ENCODE assay signal across 16 cellular contexts in genomic region chr20:5806457-5807263, GRCh38. TPM values are rescaled to one million over a fixed set of nuclear protein-coding genes. Genes with fewer than 3 reads are reported as not detected.
DNase-seq lines count a peak whose midpoint lies in the region; ATAC-seq, FAIRE-seq and TF ChIP-seq lines count a peak whose summit lies in the region.
"Had no signal": no experiment of that assay in that cellular context is flagged by ENCODE, and none has a peak within 500 bp of the region (broad histone marks: within the 10 kb centered on the region; RNA-seq: fewer than 3 reads in every experiment).

No MANE protein-coding gene starts in this region.

- POLR2A ChIA-PET in activated CD4-positive, alpha-beta T cell treated with anti-CD3 and anti-CD28 coated beads for 36 hours (lab: Charles Lee): no interaction called here

- H3K4me3 ChIP-seq in NB4 (ENCODE audit: low read depth, low read length) (no peak overlapping the region), keratinocyte (ENCODE audit: control insufficient read depth in 2 of 3, extremely low read depth in 1 of 3, insufficient read depth in 2 of 3, low read depth in 1 of 3, low read length in 3 of 3) (no peak overlapping the region)
- H3K4me3 ChIP-seq: body of pancreas, GM23248, pancreas, upper lobe of right lung had no signal

- H3K9ac ChIP-seq in keratinocyte (ENCODE audit: control insufficient read depth, extremely low read depth, insufficient read depth, low read length): no peak overlapping the region
- H3K9ac ChIP-seq: GM23248 had no signal

- peaks cover 35% of the 10 kb centered on the region for H3K4me1 Mint-ChIP-seq in activated CD4-positive, alpha-beta T cell treated with anti-CD3 and anti-CD28 coated beads for 36 hours
- H3K4me1 Mint-ChIP-seq in activated CD4-positive, alpha-beta T cell treated with anti-CD3 and anti-CD28 coated beads, Interleukin-2, amount 10 ng/mL, durations not matched to agents 24 days and 14 days: peaks cover 10% of the 10 kb centered on the region
- peaks cover 30% of the 10 kb centered on the region for H3K4me1 Mint-ChIP-seq in central memory CD8-positive, alpha-beta T cell

- no peak for TF ChIP-seq POLR2A in NB4 (IDR thresholded peaks at IDR 0.05; ENCODE audit: extremely low read depth, insufficient read length)

- no peaks in the 10 kb centered on the region for H3K27me3 Mint-ChIP-seq in activated CD4-positive, alpha-beta T cell treated with anti-CD3 and anti-CD28 coated beads for 36 hours
- no peaks in the 10 kb centered on the region for H3K27me3 Mint-ChIP-seq in activated CD4-positive, alpha-beta T cell treated with anti-CD3 and anti-CD28 coated beads, Interleukin-2, amount 10 ng/mL, durations not matched to agents 24 days and 14 days
- H3K27me3 Mint-ChIP-seq in central memory CD8-positive, alpha-beta T cell: no peaks in the 10 kb centered on the region

- H3K4me1 ChIP-seq in keratinocyte (ENCODE audit: control insufficient read depth, extremely low read depth, insufficient read depth, low read length): no peaks in the 10 kb centered on the region

- H3K27ac ChIP-seq in keratinocyte (ENCODE audit: control insufficient read depth, insufficient read depth, low read length): no peak overlapping the region
- H3K27ac ChIP-seq: GM23248, pancreas, upper lobe of right lung had no signal

- H4K20me1 ChIP-seq in keratinocyte (ENCODE audit: control insufficient read depth, extremely low read depth, insufficient read depth, low read length): no peaks in the 10 kb centered on the region

- H2AFZ ChIP-seq in keratinocyte (ENCODE audit: control insufficient read depth, low read length): no peak overlapping the region
- H2AFZ ChIP-seq: GM23248 had no signal

- H3K9me1 ChIP-seq in keratinocyte (ENCODE audit: control insufficient read depth, extremely low read depth, insufficient read depth, low read length): no peaks in the 10 kb centered on the region

- H3K4me3 Mint-ChIP-seq in activated CD4-positive, alpha-beta T cell treated with anti-CD3 and anti-CD28 coated beads for 36 hours: no peak overlapping the region
- H3K4me3 Mint-ChIP-seq in activated CD4-positive, alpha-beta T cell treated with anti-CD3 and anti-CD28 coated beads, Interleukin-2, amount 10 ng/mL, durations not matched to agents 24 days and 14 days: no peak overlapping the region
- H3K4me3 Mint-ChIP-seq in central memory CD8-positive, alpha-beta T cell: no peak overlapping the region

- H3K79me2 ChIP-seq in keratinocyte (ENCODE audit: control insufficient read depth, insufficient read depth, low read length): no peaks in the 10 kb centered on the region

- peak; percentile 17 for FAIRE-seq in keratinocyte (lab: Jason Lieb, UNC)
- FAIRE-seq: pancreas had no signal

- H3K36me3 Mint-ChIP-seq in activated CD4-positive, alpha-beta T cell treated with anti-CD3 and anti-CD28 coated beads for 36 hours (ENCODE audit: low read depth): peaks cover 1% of the 10 kb centered on the region
- H3K36me3 Mint-ChIP-seq in activated CD4-positive, alpha-beta T cell treated with anti-CD3 and anti-CD28 coated beads, Interleukin-2, amount 10 ng/mL, durations not matched to agents 24 days and 14 days (ENCODE audit: low read depth): peaks cover 4% of the 10 kb centered on the region
- H3K36me3 Mint-ChIP-seq in central memory CD8-positive, alpha-beta T cell (ENCODE audit: insufficient read depth): peaks cover 6% of the 10 kb centered on the region

- CTCF ChIA-PET in activated CD4-positive, alpha-beta T cell treated with anti-CD3 and anti-CD28 coated beads for 36 hours (lab: Charles Lee): interaction anchor here (0.7 to 1.0 kb wide), 2 partner anchors 10 to 547 kb away, joined by 3 read pairs; no protein-coding TSS in a partner anchor

- dilution Hi-C loops in keratinocyte (cut with MboI; ENCODE audit: extremely low pct_ligation_motif_present, low sequenced_read_pairs): no loop called here

- DNase-seq in activated CD4-positive, alpha-beta T cell treated with anti-CD3 and anti-CD28 coated beads for 36 hours: peak; percentile 17
- no peak for DNase-seq in activated CD4-positive, alpha-beta T cell treated with anti-CD3 and anti-CD28 coated beads, Interleukin-2, amount 10 ng/mL, durations not matched to agents 24 days and 14 days
- DNase-seq in NB4 (ENCODE audit: low read depth) (no peak), keratinocyte (ENCODE audit: low read depth, low spot score) (no peak), NCI-H526 (lab: John Stamatoyannopoulos, UW) (no peak), inferior parietal cortex (ENCODE audit: extremely low spot score) (no peak)
- no peak for DNase-seq in central memory CD8-positive, alpha-beta T cell (ENCODE audit: low spot score in 2 of 2)
- DNase-seq in stimulated activated CD4-positive, alpha-beta T cell treated with anti-CD3 and anti-CD28 coated beads, Interleukin-4, amount 100 ng/mL, for 24 hours: no peak
- DNase-seq: body of pancreas; GM23248; Kasumi-1; midbrain; NCI-H2029 treated with DMSO at 0.1 percent for 48 hours; NK-92 treated with Interleukin-12 subunit alpha and Interleukin-12 subunit beta, amount 100 ng/mL, for 24 hours; pancreas; upper lobe of right lung had no signal

- peak; percentile 68 for ATAC-seq in activated CD4-positive, alpha-beta T cell treated with anti-CD3 and anti-CD28 coated beads for 36 hours
- ATAC-seq in central memory CD8-positive, alpha-beta T cell (replicated peaks; ENCODE audit: extremely low read depth, poor library complexity, severe bottlenecking): no peak
- ATAC-seq: body of pancreas, pancreas, upper lobe of right lung had no signal

- intact Hi-C loops in activated CD4-positive, alpha-beta T cell treated with anti-CD3 and anti-CD28 coated beads for 36 hours (cut with DNase I, micrococcal nuclease): loop anchor here in 1 of 2 experiments (10.0 kb wide), 1 partner anchor 128 kb away; no protein-coding TSS in a partner anchor
- intact Hi-C loops in activated CD4-positive, alpha-beta T cell treated with anti-CD3 and anti-CD28 coated beads, Interleukin-2, amount 10 ng/mL, durations not matched to agents 24 days and 14 days (cut with micrococcal nuclease): loop anchor here (5.0 kb wide), 1 partner anchor 36 kb away; no protein-coding TSS in a partner anchor

- TF ChIP-seq CTCF in NB4 (IDR thresholded peaks at IDR 0.05; ENCODE audit: low read depth, low read length) (peak; percentile 25), keratinocyte (optimal IDR thresholded peaks at IDR 0.05 in 1 of 3, IDR thresholded peaks at IDR 0.05 in 1 of 3, conservative IDR thresholded peaks at IDR 0.05 in 1 of 3; ENCODE audit: extremely low read depth in 1 of 3, insufficient read depth in 2 of 3, low read length in 3 of 3) (peak; percentile 28 to 59 (median 36))

- no peaks in the 10 kb centered on the region for H3K36me3 ChIP-seq in keratinocyte (ENCODE audit: control insufficient read depth in 2 of 2, extremely low read depth in 1 of 2, insufficient read depth in 2 of 2, low read length in 2 of 2)
- H3K36me3 ChIP-seq: pancreas, upper lobe of right lung had no signal

- no peaks in the 10 kb centered on the region for H3K9me3 Mint-ChIP-seq in activated CD4-positive, alpha-beta T cell treated with anti-CD3 and anti-CD28 coated beads for 36 hours (ENCODE audit: low read depth)
- no peaks in the 10 kb centered on the region for H3K9me3 Mint-ChIP-seq in activated CD4-positive, alpha-beta T cell treated with anti-CD3 and anti-CD28 coated beads, Interleukin-2, amount 10 ng/mL, durations not matched to agents 24 days and 14 days
- H3K9me3 Mint-ChIP-seq in central memory CD8-positive, alpha-beta T cell: no peaks in the 10 kb centered on the region

- no peaks in the 10 kb centered on the region for H3K9me3 ChIP-seq in keratinocyte (ENCODE audit: control insufficient read depth, low read depth, low read length)
- H3K9me3 ChIP-seq: body of pancreas, pancreas, upper lobe of right lung had no signal

- H3K27me3 ChIP-seq in keratinocyte (ENCODE audit: control insufficient read depth, extremely low read depth, insufficient read depth, low read length): no peaks in the 10 kb centered on the region
- H3K27me3 ChIP-seq: body of pancreas, pancreas, upper lobe of right lung had no signal

- no peak overlapping the region for H3K27ac Mint-ChIP-seq in activated CD4-positive, alpha-beta T cell treated with anti-CD3 and anti-CD28 coated beads for 36 hours
- no peak overlapping the region for H3K27ac Mint-ChIP-seq in activated CD4-positive, alpha-beta T cell treated with anti-CD3 and anti-CD28 coated beads, Interleukin-2, amount 10 ng/mL, durations not matched to agents 24 days and 14 days
- H3K27ac Mint-ChIP-seq in central memory CD8-positive, alpha-beta T cell (ENCODE audit: low read depth): peak overlapping the region; percentile 82

- H3K4me2 ChIP-seq in keratinocyte (ENCODE audit: control insufficient read depth, extremely low read depth, insufficient read depth, low read depth, low read length): no peak overlapping the region

RNA-seq across cellular contexts. Expression of gene SHLD1, which starts 56.5 kb away (rescaled TPM):
- 10 to 100 TPM; 10.4 to 10.5 TPM for total RNA-seq in activated CD4-positive, alpha-beta T cell treated with anti-CD3 and anti-CD28 coated beads for 36 hours
- 8.6 and 10.7 TPM in 2 replicates for total RNA-seq in activated CD4-positive, alpha-beta T cell treated with anti-CD3 and anti-CD28 coated beads, Interleukin-2, amount 10 ng/mL, durations not matched to agents 24 days and 14 days
- 2.4 to 3.2 TPM (median 2.4 TPM) in 3 replicates for polyA plus RNA-seq in keratinocyte
- polyA plus RNA-seq in keratinocyte (2011; ENCODE audit: low read depth): 0.56 TPM
- polyA plus RNA-seq in keratinocyte (2011; cell fraction: cytosol; rRNA removed): 1.9 and 2.9 TPM in 2 replicates
- 1.5 TPM in 2 replicates for polyA plus RNA-seq in keratinocyte (2011; cell fraction: nucleus; rRNA removed)
- 2.1 and 2.8 TPM in 2 replicates for polyA plus RNA-seq in keratinocyte (2012; ENCODE audit: low replicate concordance)
- 0.86 to 1.1 TPM in 2 of 3 replicates, not detected in the other for polyA minus RNA-seq in keratinocyte
- polyA minus RNA-seq in keratinocyte (2011; cell fraction: cytosol; rRNA and poly(A)+ RNA removed): not detected
- 0.95 and 2.2 TPM in 2 replicates for polyA minus RNA-seq in keratinocyte (2011; cell fraction: nucleus; rRNA and poly(A)+ RNA removed)
